ENCODE assay signal across 8 cellular contexts in the genomic region with DNA sequence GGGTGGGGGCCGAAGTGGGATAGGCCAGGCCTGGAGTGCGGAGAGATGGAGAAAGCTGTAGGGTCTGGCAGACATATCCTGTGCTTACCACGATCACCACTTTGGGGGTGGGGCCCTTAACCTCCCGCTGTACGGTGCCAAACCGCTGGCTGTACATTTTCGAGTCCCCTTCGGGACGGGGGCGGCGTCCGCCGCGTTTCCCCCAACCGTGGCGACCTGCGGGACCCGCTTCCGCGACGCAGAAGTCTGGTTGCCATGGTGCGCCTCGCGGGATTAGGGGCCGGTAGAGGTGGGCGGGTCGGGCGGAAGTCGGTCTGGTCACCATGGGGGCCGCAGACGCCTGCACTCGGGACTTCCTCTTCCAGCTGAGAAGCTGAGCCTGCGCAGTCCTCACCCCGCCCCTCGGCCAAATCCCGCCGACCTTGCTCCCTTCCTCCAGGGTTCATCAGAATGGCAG. TPM values are rescaled to one million over a fixed set of nuclear protein-coding genes. Genes with fewer than 3 reads are reported as not detected.
DNase-seq lines count a peak whose midpoint lies in the region; TF ChIP-seq lines count a peak whose summit lies in the region.

A gene with protein sequence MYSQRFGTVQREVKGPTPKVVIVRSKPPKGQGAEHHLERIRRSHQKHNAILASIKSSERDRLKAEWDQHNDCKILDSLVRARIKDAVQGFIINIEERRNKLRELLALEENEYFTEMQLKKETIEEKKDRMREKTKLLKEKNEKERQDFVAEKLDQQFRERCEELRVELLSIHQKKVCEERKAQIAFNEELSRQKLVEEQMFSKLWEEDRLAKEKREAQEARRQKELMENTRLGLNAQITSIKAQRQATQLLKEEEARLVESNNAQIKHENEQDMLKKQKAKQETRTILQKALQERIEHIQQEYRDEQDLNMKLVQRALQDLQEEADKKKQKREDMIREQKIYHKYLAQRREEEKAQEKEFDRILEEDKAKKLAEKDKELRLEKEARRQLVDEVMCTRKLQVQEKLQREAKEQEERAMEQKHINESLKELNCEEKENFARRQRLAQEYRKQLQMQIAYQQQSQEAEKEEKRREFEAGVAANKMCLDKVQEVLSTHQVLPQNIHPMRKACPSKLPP (minus strand): TSS at position 248 of the 457 bp plus-strand sequence. CDS start 91 bp downstream, at position 157.

- peak; percentile 92 for DNase-seq in ELF-1 (ENCODE audit: low read depth, low spot score)
- DNase-seq in GOT3 (lab: John Stamatoyannopoulos, UW): peak; percentile 10
- DNase-seq in LNCaP clone FGC (ENCODE audit: low read depth): peak; percentile 19
- peak; percentile 90 to 96 for DNase-seq in SHP77 (lab: John Stamatoyannopoulos, UW)
- DNase-seq in activated gamma-delta T cell (lab: John Stamatoyannopoulos, UW): peak; percentile 81
- peak; percentile 82 for DNase-seq in foreskin melanocyte
- DNase-seq in stomach: peak; percentile 89

- TF ChIP-seq POLR2A in stomach (IDR thresholded peaks at IDR 0.05): no peak

- H3K27ac ChIP-seq in stomach: peak within 1 kb of the TSS in 3 of 5 donors; percentile 41 to 83 (median 44)

- no peak for TF ChIP-seq EP300 in stomach (IDR thresholded peaks at IDR 0.05)

- peak within 1 kb of the TSS; percentile 70 for H2AFZ ChIP-seq in neuron (ENCODE audit: low read depth, low read length)

- H3K27me3 ChIP-seq in neuron (ENCODE audit: insufficient read depth, low read length) (no peaks in the 10 kb centered on the region), stomach (no peaks in the 10 kb centered on the region)

- TF ChIP-seq CTCF in LNCaP clone FGC (IDR thresholded peaks at IDR 0.05; ENCODE audit: control insufficient read depth, extremely low read depth, insufficient read depth) (no peak), stomach (IDR thresholded peaks at IDR 0.05) (no peak)

- H3K4me1 ChIP-seq in neuron (ENCODE audit: insufficient read depth, low read length) (peaks cover 10% of the 10 kb centered on the region), stomach (peaks cover 0 to 28% (median 23%) of the 10 kb centered on the region in 4 donors)

- intact Hi-C loops in stomach (cut with DNase I; ENCODE audit: low total_unique reads): no loop called here

- H3K36me3 ChIP-seq in neuron (ENCODE audit: insufficient read depth, low read length): peaks cover 28% of the 10 kb centered on the region
- H3K36me3 ChIP-seq in stomach: peaks cover 11 to 28% (median 26%) of the 10 kb centered on the region in 4 donors

- no peaks in the 10 kb centered on the region for H3K9me3 ChIP-seq in neuron (ENCODE audit: low read length)
- no peaks in the 10 kb centered on the region for H3K9me3 ChIP-seq in stomach

- H3K4me3 ChIP-seq in LNCaP clone FGC (ENCODE audit: low read depth, low read length) (peak within 1 kb of the TSS; percentile 73), neuron (ENCODE audit: low read length) (peak within 1 kb of the TSS; percentile 76), stomach (peak within 1 kb of the TSS; percentile 58 to 86 (median 68))

- WGBS in stomach, 5 donors: 0% methylated on average over 17 to 37 of the region's 37 CpGs

RNA-seq across cellular contexts. Expression of the gene that starts here (rescaled TPM):
- 1 to 10 TPM in 1 of 5 donors, not detected in 4; 4.1 TPM for total RNA-seq in stomach
- polyA plus RNA-seq in stomach: under 1 TPM; 0.25 to 0.85 (median 0.61) TPM

Comparison
In these comparisons a context has a peak if more than half of its experiments do, and no peak if none do; other contexts are left out.
1. Peak in every context shown above with its lines: DNase-seq, H3K4me3 ChIP-seq and H3K27ac ChIP-seq.
2. DNase-seq: peak in every context shown above with its lines; median percentile 93 in SHP77; 92 in ELF-1; 89 in stomach; 82 in foreskin melanocyte; 81 in activated gamma-delta T cell; 19 in LNCaP clone FGC; 10 in GOT3.